Comparison of ENCODE assay signal across 7 cellular contexts in genomic region chr14:20427231-20428009, GRCh38. TPM values are rescaled to one million over a fixed set of nuclear protein-coding genes. Genes with fewer than 3 reads are reported as not detected.
DNase-seq lines count a peak whose midpoint lies in the region; ATAC-seq and TF ChIP-seq lines count a peak whose summit lies in the region.
"Had no signal": no experiment of that assay in that cellular context is flagged by ENCODE, and none has a peak within 500 bp of the region (broad histone marks: within the 10 kb centered on the region; RNA-seq: fewer than 3 reads in every experiment).

No MANE protein-coding gene starts in this region.

- H3K4me1 ChIP-seq in liver (ENCODE audit: control insufficient read depth in 4 of 4, insufficient read depth in 4 of 4, low read length in 3 of 4): peaks cover 0 to 7% (median 0%) of the 10 kb centered on the region in 4 donors
- no peaks in the 10 kb centered on the region for H3K4me1 ChIP-seq in ascending aorta

- peak overlapping the region; percentile 2 to 31 for H3K27ac ChIP-seq in liver (ENCODE audit: low read depth in 1 of 2, low read length in 2 of 2)
- H3K27ac ChIP-seq in ascending aorta: no peak overlapping the region
- H3K27ac ChIP-seq: cardiac muscle cell had no signal

- intact Hi-C loops in ascending aorta (cut with DNase I): no loop called here

- no peaks in the 10 kb centered on the region for H3K27me3 ChIP-seq in liver (ENCODE audit: control insufficient read depth in 4 of 4, insufficient read depth in 4 of 4, low read length in 3 of 4)
- H3K27me3 ChIP-seq in ascending aorta: no peaks in the 10 kb centered on the region
- H3K27me3 ChIP-seq: cardiac muscle cell had no signal

- H3K4me3 ChIP-seq in liver (ENCODE audit: low read depth in 1 of 3, low read length in 3 of 3): no peak overlapping the region
- H3K4me3 ChIP-seq in ascending aorta: no peak overlapping the region
- H3K4me3 ChIP-seq: cardiac muscle cell had no signal

- WGBS in liver: 54% methylated on average over 5 of the region's 5 CpGs

- ATAC-seq in GM18867 (IDR thresholded peaks at IDR 0.05; ENCODE audit: unreplicated experiment) (peak; percentile 73), HG03060 (IDR thresholded peaks at IDR 0.05; ENCODE audit: low read depth, unreplicated experiment) (peak; percentile 55)

- no peak overlapping the region for H3K9ac ChIP-seq in liver (ENCODE audit: low read depth in 1 of 2, low read length in 2 of 2)

- peak; percentile 79 for DNase-seq in SW480 (ENCODE audit: low spot score)
- DNase-seq in ascending aorta (ENCODE audit: low spot score in 2 of 2): no peak
- no peak for DNase-seq in NCI-H446 treated with DMSO at 0.1 percent for 48 hours (lab: John Stamatoyannopoulos, UW)

- no peak for TF ChIP-seq CTCF in liver (IDR thresholded peaks at IDR 0.05; ENCODE audit: low read depth, low read length, missing input control)
- TF ChIP-seq CTCF in ascending aorta (IDR thresholded peaks at IDR 0.05): no peak

- H3K36me3 ChIP-seq in liver (ENCODE audit: control insufficient read depth in 4 of 4, insufficient read depth in 3 of 4, low read depth in 1 of 4, low read length in 3 of 4) (no peaks in the 10 kb centered on the region), ascending aorta (no peaks in the 10 kb centered on the region)
- H3K36me3 ChIP-seq: cardiac muscle cell had no signal

- H3K9me3 ChIP-seq in liver (ENCODE audit: control insufficient read depth in 4 of 4, low read length in 3 of 4) (no peaks in the 10 kb centered on the region), ascending aorta (no peaks in the 10 kb centered on the region)

- no peak for TF ChIP-seq RAD21 in liver (IDR thresholded peaks at IDR 0.05)

TF ChIP-seq in liver, 16 proteins besides CTCF, POLR2A, EP300 and RAD21:
- TF ChIP-seq, protein P1, sequence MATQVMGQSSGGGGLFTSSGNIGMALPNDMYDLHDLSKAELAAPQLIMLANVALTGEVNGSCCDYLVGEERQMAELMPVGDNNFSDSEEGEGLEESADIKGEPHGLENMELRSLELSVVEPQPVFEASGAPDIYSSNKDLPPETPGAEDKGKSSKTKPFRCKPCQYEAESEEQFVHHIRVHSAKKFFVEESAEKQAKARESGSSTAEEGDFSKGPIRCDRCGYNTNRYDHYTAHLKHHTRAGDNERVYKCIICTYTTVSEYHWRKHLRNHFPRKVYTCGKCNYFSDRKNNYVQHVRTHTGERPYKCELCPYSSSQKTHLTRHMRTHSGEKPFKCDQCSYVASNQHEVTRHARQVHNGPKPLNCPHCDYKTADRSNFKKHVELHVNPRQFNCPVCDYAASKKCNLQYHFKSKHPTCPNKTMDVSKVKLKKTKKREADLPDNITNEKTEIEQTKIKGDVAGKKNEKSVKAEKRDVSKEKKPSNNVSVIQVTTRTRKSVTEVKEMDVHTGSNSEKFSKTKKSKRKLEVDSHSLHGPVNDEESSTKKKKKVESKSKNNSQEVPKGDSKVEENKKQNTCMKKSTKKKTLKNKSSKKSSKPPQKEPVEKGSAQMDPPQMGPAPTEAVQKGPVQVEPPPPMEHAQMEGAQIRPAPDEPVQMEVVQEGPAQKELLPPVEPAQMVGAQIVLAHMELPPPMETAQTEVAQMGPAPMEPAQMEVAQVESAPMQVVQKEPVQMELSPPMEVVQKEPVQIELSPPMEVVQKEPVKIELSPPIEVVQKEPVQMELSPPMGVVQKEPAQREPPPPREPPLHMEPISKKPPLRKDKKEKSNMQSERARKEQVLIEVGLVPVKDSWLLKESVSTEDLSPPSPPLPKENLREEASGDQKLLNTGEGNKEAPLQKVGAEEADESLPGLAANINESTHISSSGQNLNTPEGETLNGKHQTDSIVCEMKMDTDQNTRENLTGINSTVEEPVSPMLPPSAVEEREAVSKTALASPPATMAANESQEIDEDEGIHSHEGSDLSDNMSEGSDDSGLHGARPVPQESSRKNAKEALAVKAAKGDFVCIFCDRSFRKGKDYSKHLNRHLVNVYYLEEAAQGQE (IDR thresholded peaks at IDR 0.05): no peak
- no peak for TF ChIP-seq RXRA (IDR thresholded peaks at IDR 0.05)
- no peak for TF ChIP-seq SP1 (IDR thresholded peaks at IDR 0.05)
- no peak for TF ChIP-seq JUND (IDR thresholded peaks at IDR 0.05)
- no peak for TF ChIP-seq MAX (IDR thresholded peaks at IDR 0.05)
- no peak for TF ChIP-seq FOXA2 (IDR thresholded peaks at IDR 0.05)
- TF ChIP-seq HNF4A (conservative IDR thresholded peaks at IDR 0.05): no peak

RNA-seq across cellular contexts. Expression of gene KLHL33, which starts 8.5 kb away (rescaled TPM):
- under 1 TPM; 0.17 to 0.23 TPM for total RNA-seq in liver
- under 1 TPM; 0.06 to 0.14 TPM for polyA plus RNA-seq in liver
- total RNA-seq in ascending aorta: not detected
- total RNA-seq: cardiac muscle cell had no signal
- polyA plus RNA-seq: cardiac muscle cell had no signal

RNA-seq across cellular contexts. Expression of gene TEP1, which starts 14.1 kb away (rescaled TPM):
- total RNA-seq in liver (10 to 100 TPM in 1 of 2 donors, 1 to 10 TPM in 1; 8.7 to 20.7 TPM), ascending aorta (43.7 TPM)
- polyA plus RNA-seq in liver: 1 to 10 TPM; 3.9 to 6.5 TPM

RNA-seq across cellular contexts. Expression of gene OSGEP, which starts 27.2 kb away (rescaled TPM):
- total RNA-seq in liver (10 to 100 TPM; 29.0 to 39.0 TPM), ascending aorta (26.7 TPM)
- polyA plus RNA-seq in liver: 10 to 100 TPM; 18.1 to 20.5 TPM

RNA-seq across cellular contexts. Expression of gene APEX1, which starts 27.6 kb away (rescaled TPM):
- total RNA-seq in liver (10 to 100 TPM; 32.4 to 43.2 TPM), ascending aorta (21.5 TPM)
- polyA plus RNA-seq in liver: 10 to 100 TPM; 50.3 to 64.5 TPM

RNA-seq across cellular contexts. Expression of gene PIP4P1, which starts 33.8 kb away (rescaled TPM):
- total RNA-seq in liver (10 to 100 TPM; 14.1 to 14.6 TPM), ascending aorta (30.7 TPM)
- polyA plus RNA-seq in liver: 10 to 100 TPM; 13.2 to 14.9 TPM

Comparison
In these comparisons a context has a peak if more than half of its experiments do, and no peak if none do; other contexts are left out.
1. H3K27ac ChIP-seq: peak in liver (2 of 2); none in ascending aorta (0 of 2).